8 cellular contexts compared by ENCODE assay signal in genomic region chr19:737591-738093, GRCh38. TPM values are rescaled to one million over a fixed set of nuclear protein-coding genes. Genes with fewer than 3 reads are reported as not detected.
DNase-seq lines count a peak whose midpoint lies in the region; ATAC-seq, FAIRE-seq and TF ChIP-seq lines count a peak whose summit lies in the region.

No MANE protein-coding gene starts in this region.

- no peak overlapping the region for H3K4me3 ChIP-seq in OCI-LY7 (ENCODE audit: low read depth, low read length, poor library complexity, severe bottlenecking)
- no peak overlapping the region for H3K4me3 ChIP-seq in small intestine (ENCODE audit: low read depth in 1 of 2, low read length in 2 of 2)

- H2AFZ ChIP-seq in OCI-LY7 (ENCODE audit: low read length), result no peak overlapping the region

- H3K4me1 Mint-ChIP-seq in activated T-helper 1 cell treated with anti-CD3 and anti-CD28 coated beads, Interleukin-12 subunit alpha, Interleukin-12 subunit beta, Interleukin-2, Interleukin-4 antibody, amounts not matched to agents 30 ng/mL and 10 ng/mL and 1 ng/mL, durations not matched to agents 14 hours and 24 hours and 36 hours (ENCODE audit: low read depth), result no peaks in the 10 kb centered on the region
- H3K4me1 Mint-ChIP-seq in glutamatergic neuron (ENCODE audit: low read depth, unreplicated experiment), result peaks cover 2% of the 10 kb centered on the region

- H3K4me3 Mint-ChIP-seq in activated T-helper 1 cell treated with anti-CD3 and anti-CD28 coated beads, Interleukin-12 subunit alpha, Interleukin-12 subunit beta, Interleukin-2, Interleukin-4 antibody, amounts not matched to agents 30 ng/mL and 10 ng/mL and 1 ng/mL, durations not matched to agents 14 hours and 24 hours and 36 hours, result no peak overlapping the region
- H3K4me3 Mint-ChIP-seq in glutamatergic neuron (ENCODE audit: unreplicated experiment), result no peak overlapping the region

- DNase-seq in DMS53 (lab: John Stamatoyannopoulos, UW) (peak; percentile 40), DMS53 treated with DMSO at 0.1 percent for 48 hours (lab: John Stamatoyannopoulos, UW; ENCODE audit: unreplicated experiment) (no peak), OCI-LY7 (ENCODE audit: low spot score) (peak; percentile 53), glutamatergic neuron (peak; percentile 76), small intestine (peak; percentile 62)
- DNase-seq in activated T-helper 1 cell treated with anti-CD3 and anti-CD28 coated beads, Interleukin-12 subunit alpha, Interleukin-12 subunit beta, Interleukin-2, Interleukin-4 antibody, amounts not matched to agents 30 ng/mL and 10 ng/mL and 1 ng/mL, durations not matched to agents 14 hours and 24 hours and 36 hours (ENCODE audit: low spot score), result peak; percentile 26

- no peaks in the 10 kb centered on the region for H4K20me1 ChIP-seq in OCI-LY7 (ENCODE audit: insufficient read depth, low read length)

- WGBS in small intestine, 3 donors, result 15 to 33% (median 23%) methylated on average over 18 to 22 of the region's 22 CpGs

- FAIRE-seq in small intestine (lab: Jason Lieb, UNC), result no peak

- CTCF ChIA-PET in OCI-LY7 (lab: Charles Lee; ENCODE audit: unreplicated experiment), result no interaction called here

- H3K4me2 ChIP-seq in OCI-LY7 (ENCODE audit: low read length), result no peak overlapping the region

- no peaks in the 10 kb centered on the region for H3K27me3 Mint-ChIP-seq in activated T-helper 1 cell treated with anti-CD3 and anti-CD28 coated beads, Interleukin-12 subunit alpha, Interleukin-12 subunit beta, Interleukin-2, Interleukin-4 antibody, amounts not matched to agents 30 ng/mL and 10 ng/mL and 1 ng/mL, durations not matched to agents 14 hours and 24 hours and 36 hours (ENCODE audit: insufficient read depth)
- H3K27me3 Mint-ChIP-seq in glutamatergic neuron (ENCODE audit: unreplicated experiment), result peaks cover 35% of the 10 kb centered on the region

- BruUV-seq in OCI-LY7 (replicated peaks; lab: Mats Ljungman, UMichigan), result no TSS peak

- intact Hi-C loops in OCI-LY7 (cut with micrococcal nuclease; ENCODE audit: unreplicated experiment), result no loop called here
- intact Hi-C loops in activated T-helper 1 cell treated with anti-CD3 and anti-CD28 coated beads, Interleukin-12 subunit alpha, Interleukin-12 subunit beta, Interleukin-2, Interleukin-4 antibody, amounts not matched to agents 30 ng/mL and 10 ng/mL and 1 ng/mL, durations not matched to agents 14 hours and 24 hours and 36 hours (cut with micrococcal nuclease), result no loop called here

- no peak for ATAC-seq in HG03571 (IDR thresholded peaks at IDR 0.05; ENCODE audit: unreplicated experiment)
- no peak for ATAC-seq in HG03469 (IDR thresholded peaks at IDR 0.05; ENCODE audit: unreplicated experiment)

- no peaks in the 10 kb centered on the region for H3K9me2 ChIP-seq in OCI-LY7 (ENCODE audit: insufficient read depth, low read length)

- peaks cover 7% of the 10 kb centered on the region for H3K9me3 Mint-ChIP-seq in activated T-helper 1 cell treated with anti-CD3 and anti-CD28 coated beads, Interleukin-12 subunit alpha, Interleukin-12 subunit beta, Interleukin-2, Interleukin-4 antibody, amounts not matched to agents 30 ng/mL and 10 ng/mL and 1 ng/mL, durations not matched to agents 14 hours and 24 hours and 36 hours
- H3K9me3 Mint-ChIP-seq in glutamatergic neuron (ENCODE audit: unreplicated experiment), result peaks cover 38% of the 10 kb centered on the region

- no peaks in the 10 kb centered on the region for H3K36me3 ChIP-seq in OCI-LY7 (ENCODE audit: insufficient read depth, low read length)
- H3K36me3 ChIP-seq in small intestine (ENCODE audit: control insufficient read depth in 2 of 2, insufficient read depth in 2 of 2, low read length in 2 of 2), result no peaks in the 10 kb centered on the region

- POLR2A ChIA-PET in OCI-LY7 (lab: Charles Lee), result no interaction called here

- H3K27ac Mint-ChIP-seq in activated T-helper 1 cell treated with anti-CD3 and anti-CD28 coated beads, Interleukin-12 subunit alpha, Interleukin-12 subunit beta, Interleukin-2, Interleukin-4 antibody, amounts not matched to agents 30 ng/mL and 10 ng/mL and 1 ng/mL, durations not matched to agents 14 hours and 24 hours and 36 hours, result no peak overlapping the region
- H3K27ac Mint-ChIP-seq in glutamatergic neuron (ENCODE audit: unreplicated experiment), result peak overlapping the region; percentile 28

- H3K79me2 ChIP-seq in OCI-LY7 (ENCODE audit: insufficient read depth, low read depth, low read length), result no peaks in the 10 kb centered on the region

- no peaks in the 10 kb centered on the region for H3K36me3 Mint-ChIP-seq in activated T-helper 1 cell treated with anti-CD3 and anti-CD28 coated beads, Interleukin-12 subunit alpha, Interleukin-12 subunit beta, Interleukin-2, Interleukin-4 antibody, amounts not matched to agents 30 ng/mL and 10 ng/mL and 1 ng/mL, durations not matched to agents 14 hours and 24 hours and 36 hours (ENCODE audit: low read depth)
- no peaks in the 10 kb centered on the region for H3K36me3 Mint-ChIP-seq in glutamatergic neuron (ENCODE audit: unreplicated experiment)

- H3K4me1 ChIP-seq in OCI-LY7 (ENCODE audit: insufficient read depth, low read length, poor library complexity, severe bottlenecking) (no peaks in the 10 kb centered on the region), small intestine (ENCODE audit: control insufficient read depth in 2 of 2, insufficient read depth in 1 of 2, low read depth in 1 of 2, low read length in 1 of 2) (no peaks in the 10 kb centered on the region)

- H3K27ac ChIP-seq in OCI-LY7 (ENCODE audit: low read depth, low read length, poor library complexity, severe bottlenecking), result no peak overlapping the region
- H3K27ac ChIP-seq in small intestine (ENCODE audit: low read depth in 1 of 2, low read length in 1 of 2), result peak overlapping the region; percentile 37 to 98

- H3K9me3 ChIP-seq in OCI-LY7 (ENCODE audit: low read length) (no peaks in the 10 kb centered on the region), small intestine (ENCODE audit: control insufficient read depth, low read depth) (no peaks in the 10 kb centered on the region)

- no peaks in the 10 kb centered on the region for H3K27me3 ChIP-seq in small intestine (ENCODE audit: control insufficient read depth in 2 of 2, insufficient read depth in 2 of 2, low read length in 2 of 2)

- TF ChIP-seq CTCF in OCI-LY7 (conservative IDR thresholded peaks at IDR 0.05; ENCODE audit: low read length) (peak; percentile 75), glutamatergic neuron (IDR thresholded peaks at IDR 0.05; ENCODE audit: partially characterized antibody, unreplicated experiment) (peak; percentile 46)

RNA-seq across cellular contexts. Expression of gene MISP, which starts 13.3 kb away (rescaled TPM):
- not detected in 2 replicates for total RNA-seq in OCI-LY7 (2014; rRNA removed; shearing (Covaris generic))
- total RNA-seq in OCI-LY7 (2022), result 0.23 TPM in 1 of 2 replicates, not detected in the other
- total RNA-seq in activated T-helper 1 cell treated with anti-CD3 and anti-CD28 coated beads, Interleukin-12 subunit alpha, Interleukin-12 subunit beta, Interleukin-2, Interleukin-4 antibody, amounts not matched to agents 30 ng/mL and 10 ng/mL and 1 ng/mL, durations not matched to agents 14 hours and 24 hours and 36 hours, result not detected in 2 replicates
- total RNA-seq in glutamatergic neuron (ENCODE audit: unreplicated experiment), result 1.1 TPM
- polyA plus RNA-seq in small intestine, result 100 to 1,000 TPM; 189 to 644 (median 550) TPM

RNA-seq across cellular contexts. Expression of gene PALM, which starts 28.9 kb away (rescaled TPM):
- 1.4 TPM in 1 of 2 replicates, not detected in the other for total RNA-seq in OCI-LY7 (2014; rRNA removed; shearing (Covaris generic))
- 0.42 and 1.2 TPM in 2 replicates for total RNA-seq in OCI-LY7 (2022)
- total RNA-seq in activated T-helper 1 cell treated with anti-CD3 and anti-CD28 coated beads, Interleukin-12 subunit alpha, Interleukin-12 subunit beta, Interleukin-2, Interleukin-4 antibody, amounts not matched to agents 30 ng/mL and 10 ng/mL and 1 ng/mL, durations not matched to agents 14 hours and 24 hours and 36 hours, result 0.18 TPM in 1 of 2 replicates, not detected in the other
- 349 TPM for total RNA-seq in glutamatergic neuron (ENCODE audit: unreplicated experiment)
- 10 to 100 TPM; 17.9 to 37.6 (median 32.6) TPM for polyA plus RNA-seq in small intestine

RNA-seq across cellular contexts. Expression of gene PRSS57, which starts 42.4 kb away (rescaled TPM):
- total RNA-seq in OCI-LY7 (2014; rRNA removed; shearing (Covaris generic)), result not detected in 2 replicates
- total RNA-seq in OCI-LY7 (2022) (not detected in 2 replicates), glutamatergic neuron (ENCODE audit: unreplicated experiment) (0.78 TPM)
- total RNA-seq in activated T-helper 1 cell treated with anti-CD3 and anti-CD28 coated beads, Interleukin-12 subunit alpha, Interleukin-12 subunit beta, Interleukin-2, Interleukin-4 antibody, amounts not matched to agents 30 ng/mL and 10 ng/mL and 1 ng/mL, durations not matched to agents 14 hours and 24 hours and 36 hours, result not detected in 2 replicates
- not detected for polyA plus RNA-seq in small intestine

RNA-seq across cellular contexts. Expression of gene PTBP1, which starts 59.6 kb away (rescaled TPM):
- 284 and 315 TPM in 2 replicates for total RNA-seq in OCI-LY7 (2014; rRNA removed; shearing (Covaris generic))
- total RNA-seq in OCI-LY7 (2022) (468 and 479 TPM in 2 replicates), glutamatergic neuron (ENCODE audit: unreplicated experiment) (244 TPM)
- total RNA-seq in activated T-helper 1 cell treated with anti-CD3 and anti-CD28 coated beads, Interleukin-12 subunit alpha, Interleukin-12 subunit beta, Interleukin-2, Interleukin-4 antibody, amounts not matched to agents 30 ng/mL and 10 ng/mL and 1 ng/mL, durations not matched to agents 14 hours and 24 hours and 36 hours, result 735 and 829 TPM in 2 replicates
- polyA plus RNA-seq in small intestine, result 100 to 1,000 TPM; 109 to 149 (median 131) TPM

Comparison
In these comparisons a context has a peak if more than half of its experiments do, and no peak if none do; other contexts are left out.
1. RNA of gene PALM, which starts 28.9 kb away (total RNA-seq): 349 TPM in glutamatergic neuron (single experiment); 0.42 to 1.4 TPM in OCI-LY7 and 0.18 TPM in activated T-helper 1 cell treated with anti-CD3 and anti-CD28 coated beads, Interleukin-12 subunit alpha, Interleukin-12 subunit beta, Interleukin-2, Interleukin-4 antibody, amounts not matched to agents 30 ng/mL and 10 ng/mL and 1 ng/mL, durations not matched to agents 14 hours and 24 hours and 36 hours; every median in the first group is over 100 times any median in the second.